ENCODE assay signal across 1 cellular context in the genomic region with DNA sequence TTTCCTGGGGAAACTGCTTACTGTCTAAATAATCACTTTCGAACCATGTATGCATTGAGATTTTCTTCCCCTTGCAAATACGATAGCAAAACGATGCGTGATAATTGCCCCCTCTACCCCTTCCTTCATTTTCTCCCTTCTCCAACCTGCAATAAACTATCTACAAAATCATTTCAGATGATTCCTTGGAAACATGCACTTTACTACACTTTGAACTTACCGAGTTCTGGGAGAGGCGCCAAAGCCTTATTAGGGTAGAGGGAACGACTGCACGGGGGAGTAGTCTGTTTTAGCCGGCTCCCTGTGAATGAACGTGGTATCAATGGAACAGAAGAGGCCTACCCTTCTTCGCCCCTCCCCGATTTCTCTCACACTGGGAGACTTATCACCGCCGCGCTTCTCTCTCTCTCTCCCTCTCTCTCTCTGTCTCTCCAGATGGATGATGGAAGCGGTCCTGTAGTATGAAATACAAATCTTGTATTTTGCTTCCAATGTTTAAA.
TF ChIP-seq lines count a peak whose summit lies in the region.

A gene with protein sequence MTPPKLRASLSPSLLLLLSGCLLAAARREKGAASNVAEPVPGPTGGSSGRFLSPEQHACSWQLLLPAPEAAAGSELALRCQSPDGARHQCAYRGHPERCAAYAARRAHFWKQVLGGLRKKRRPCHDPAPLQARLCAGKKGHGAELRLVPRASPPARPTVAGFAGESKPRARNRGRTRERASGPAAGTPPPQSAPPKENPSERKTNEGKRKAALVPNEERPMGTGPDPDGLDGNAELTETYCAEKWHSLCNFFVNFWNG (minus strand): TSS at position 309 of the 500 bp plus-strand sequence. CDS start 517 bp downstream, outside the sequence.

TF ChIP-seq in HepG2, 621 proteins besides CTCF, POLR2A, EP300 and RAD21 (continued from another document and continues in another):
- 0 out of 2 replicates have a peak, but pooled peaks have one; percentile 4 for TF ChIP-seq FOXK1 (CRISPR knock-in tag; IDR thresholded peaks at IDR 0.05; ENCODE audit: borderline replicate concordance, low read depth)
- TF ChIP-seq GZF1 (CRISPR knock-in tag; IDR thresholded peaks at IDR 0.05) = 0 out of 2 replicates have a peak, but pooled peaks have one; percentile 5
- no peak for TF ChIP-seq CCDC6 (CRISPR knock-in tag; IDR thresholded peaks at IDR 0.05)
- TF ChIP-seq TBL1XR1 (IDR thresholded peaks at IDR 0.05; ENCODE audit: borderline replicate concordance, low read length, partially characterized antibody) = no peak
- TF ChIP-seq PHF21A (CRISPR knock-in tag; IDR thresholded peaks at IDR 0.05) = no peak
- no peak for TF ChIP-seq HDAC1 (CRISPR knock-in tag; IDR thresholded peaks at IDR 0.05)
- no peak for TF ChIP-seq ZNF441 (CRISPR knock-in tag; IDR thresholded peaks at IDR 0.05; ENCODE audit: borderline replicate concordance)
- TF ChIP-seq ZNF12 (CRISPR knock-in tag; IDR thresholded peaks at IDR 0.05) = no peak
- TF ChIP-seq, protein P1, sequence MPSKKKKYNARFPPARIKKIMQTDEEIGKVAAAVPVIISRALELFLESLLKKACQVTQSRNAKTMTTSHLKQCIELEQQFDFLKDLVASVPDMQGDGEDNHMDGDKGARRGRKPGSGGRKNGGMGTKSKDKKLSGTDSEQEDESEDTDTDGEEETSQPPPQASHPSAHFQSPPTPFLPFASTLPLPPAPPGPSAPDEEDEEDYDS (CRISPR knock-in tag; IDR thresholded peaks at IDR 0.05) = no peak
- 0 out of 2 replicates have a peak, but pooled peaks have one; percentile 29 for TF ChIP-seq ATF1 (CRISPR knock-in tag; IDR thresholded peaks at IDR 0.05)
- no peak for TF ChIP-seq ZBTB38 (CRISPR knock-in tag; IDR thresholded peaks at IDR 0.05)
- TF ChIP-seq NR2C2 (CRISPR knock-in tag; IDR thresholded peaks at IDR 0.05; ENCODE audit: borderline replicate concordance) = no peak
- no peak for TF ChIP-seq SUZ12 (IDR thresholded peaks at IDR 0.05; ENCODE audit: low read depth, low read length)
- no peak for TF ChIP-seq SMAD3 (CRISPR knock-in tag; IDR thresholded peaks at IDR 0.05)
- TF ChIP-seq, protein P2, sequence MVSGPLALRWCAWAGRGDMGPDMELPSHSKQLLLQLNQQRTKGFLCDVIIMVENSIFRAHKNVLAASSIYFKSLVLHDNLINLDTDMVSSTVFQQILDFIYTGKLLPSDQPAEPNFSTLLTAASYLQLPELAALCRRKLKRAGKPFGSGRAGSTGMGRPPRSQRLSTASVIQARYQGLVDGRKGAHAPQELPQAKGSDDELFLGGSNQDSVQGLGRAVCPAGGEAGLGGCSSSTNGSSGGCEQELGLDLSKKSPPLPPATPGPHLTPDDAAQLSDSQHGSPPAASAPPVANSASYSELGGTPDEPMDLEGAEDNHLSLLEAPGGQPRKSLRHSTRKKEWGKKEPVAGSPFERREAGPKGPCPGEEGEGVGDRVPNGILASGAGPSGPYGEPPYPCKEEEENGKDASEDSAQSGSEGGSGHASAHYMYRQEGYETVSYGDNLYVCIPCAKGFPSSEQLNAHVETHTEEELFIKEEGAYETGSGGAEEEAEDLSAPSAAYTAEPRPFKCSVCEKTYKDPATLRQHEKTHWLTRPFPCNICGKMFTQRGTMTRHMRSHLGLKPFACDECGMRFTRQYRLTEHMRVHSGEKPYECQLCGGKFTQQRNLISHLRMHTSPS (CRISPR knock-in tag; IDR thresholded peaks at IDR 0.05; ENCODE audit: low read depth) = no peak; the same call in 1 of the 2 replicates
- TF ChIP-seq RBFOX2 (IDR thresholded peaks at IDR 0.05; ENCODE audit: low read depth, low read length) = no peak
- TF ChIP-seq ZBTB42 (CRISPR knock-in tag; IDR thresholded peaks at IDR 0.05) = peak; percentile 5; the same call in 1 of the 2 replicates
- no peak for TF ChIP-seq ZNF558 (CRISPR knock-in tag; IDR thresholded peaks at IDR 0.05; ENCODE audit: borderline replicate concordance)
- TF ChIP-seq EED (CRISPR knock-in tag; IDR thresholded peaks at IDR 0.05) = no peak
- no peak for TF ChIP-seq NFIC (IDR thresholded peaks at IDR 0.05; ENCODE audit: low read length)
- no peak for TF ChIP-seq RAD51 (IDR thresholded peaks at IDR 0.05; ENCODE audit: borderline replicate concordance)
- TF ChIP-seq HNRNPK (IDR thresholded peaks at IDR 0.05; ENCODE audit: low read depth, low read length, poor library complexity, severe bottlenecking) = no peak
- TF ChIP-seq JUN (CRISPR knock-in tag; IDR thresholded peaks at IDR 0.05) = no peak
- no peak for TF ChIP-seq KLF11 (CRISPR knock-in tag; IDR thresholded peaks at IDR 0.05)
- TF ChIP-seq NR1H2 (CRISPR knock-in tag; IDR thresholded peaks at IDR 0.05; ENCODE audit: borderline replicate concordance, low read depth) = no peak
- TF ChIP-seq HOXA5 (CRISPR knock-in tag; IDR thresholded peaks at IDR 0.05) = no peak; the same call in 1 of the 2 replicates
- TF ChIP-seq, protein P3, sequence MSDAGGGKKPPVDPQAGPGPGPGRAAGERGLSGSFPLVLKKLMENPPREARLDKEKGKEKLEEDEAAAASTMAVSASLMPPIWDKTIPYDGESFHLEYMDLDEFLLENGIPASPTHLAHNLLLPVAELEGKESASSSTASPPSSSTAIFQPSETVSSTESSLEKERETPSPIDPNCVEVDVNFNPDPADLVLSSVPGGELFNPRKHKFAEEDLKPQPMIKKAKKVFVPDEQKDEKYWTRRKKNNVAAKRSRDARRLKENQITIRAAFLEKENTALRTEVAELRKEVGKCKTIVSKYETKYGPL (CRISPR knock-in tag; IDR thresholded peaks at IDR 0.05) = no peak
- TF ChIP-seq, protein P4, sequence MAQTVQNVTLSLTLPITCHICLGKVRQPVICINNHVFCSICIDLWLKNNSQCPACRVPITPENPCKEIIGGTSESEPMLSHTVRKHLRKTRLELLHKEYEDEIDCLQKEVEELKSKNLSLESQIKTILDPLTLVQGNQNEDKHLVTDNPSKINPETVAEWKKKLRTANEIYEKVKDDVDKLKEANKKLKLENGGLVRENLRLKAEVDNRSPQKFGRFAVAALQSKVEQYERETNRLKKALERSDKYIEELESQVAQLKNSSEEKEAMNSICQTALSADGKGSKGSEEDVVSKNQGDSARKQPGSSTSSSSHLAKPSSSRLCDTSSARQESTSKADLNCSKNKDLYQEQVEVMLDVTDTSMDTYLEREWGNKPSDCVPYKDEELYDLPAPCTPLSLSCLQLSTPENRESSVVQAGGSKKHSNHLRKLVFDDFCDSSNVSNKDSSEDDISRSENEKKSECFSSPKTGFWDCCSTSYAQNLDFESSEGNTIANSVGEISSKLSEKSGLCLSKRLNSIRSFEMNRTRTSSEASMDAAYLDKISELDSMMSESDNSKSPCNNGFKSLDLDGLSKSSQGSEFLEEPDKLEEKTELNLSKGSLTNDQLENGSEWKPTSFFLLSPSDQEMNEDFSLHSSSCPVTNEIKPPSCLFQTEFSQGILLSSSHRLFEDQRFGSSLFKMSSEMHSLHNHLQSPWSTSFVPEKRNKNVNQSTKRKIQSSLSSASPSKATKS (CRISPR knock-in tag; IDR thresholded peaks at IDR 0.05) = 0 out of 2 replicates have a peak, but pooled peaks have one; percentile 66
- TF ChIP-seq, protein P5, sequence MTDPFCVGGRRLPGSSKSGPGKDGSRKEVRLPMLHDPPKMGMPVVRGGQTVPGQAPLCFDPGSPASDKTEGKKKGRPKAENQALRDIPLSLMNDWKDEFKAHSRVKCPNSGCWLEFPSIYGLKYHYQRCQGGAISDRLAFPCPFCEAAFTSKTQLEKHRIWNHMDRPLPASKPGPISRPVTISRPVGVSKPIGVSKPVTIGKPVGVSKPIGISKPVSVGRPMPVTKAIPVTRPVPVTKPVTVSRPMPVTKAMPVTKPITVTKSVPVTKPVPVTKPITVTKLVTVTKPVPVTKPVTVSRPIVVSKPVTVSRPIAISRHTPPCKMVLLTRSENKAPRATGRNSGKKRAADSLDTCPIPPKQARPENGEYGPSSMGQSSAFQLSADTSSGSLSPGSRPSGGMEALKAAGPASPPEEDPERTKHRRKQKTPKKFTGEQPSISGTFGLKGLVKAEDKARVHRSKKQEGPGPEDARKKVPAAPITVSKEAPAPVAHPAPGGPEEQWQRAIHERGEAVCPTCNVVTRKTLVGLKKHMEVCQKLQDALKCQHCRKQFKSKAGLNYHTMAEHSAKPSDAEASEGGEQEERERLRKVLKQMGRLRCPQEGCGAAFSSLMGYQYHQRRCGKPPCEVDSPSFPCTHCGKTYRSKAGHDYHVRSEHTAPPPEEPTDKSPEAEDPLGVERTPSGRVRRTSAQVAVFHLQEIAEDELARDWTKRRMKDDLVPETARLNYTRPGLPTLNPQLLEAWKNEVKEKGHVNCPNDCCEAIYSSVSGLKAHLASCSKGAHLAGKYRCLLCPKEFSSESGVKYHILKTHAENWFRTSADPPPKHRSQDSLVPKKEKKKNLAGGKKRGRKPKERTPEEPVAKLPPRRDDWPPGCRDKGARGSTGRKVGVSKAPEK (CRISPR knock-in tag; IDR thresholded peaks at IDR 0.05; ENCODE audit: borderline replicate concordance) = 0 out of 2 replicates have a peak, but pooled peaks have one; percentile 81
- TF ChIP-seq ZNF180 (CRISPR knock-in tag; IDR thresholded peaks at IDR 0.05; ENCODE audit: borderline replicate concordance, low read depth) = no peak
- TF ChIP-seq, protein P6, sequence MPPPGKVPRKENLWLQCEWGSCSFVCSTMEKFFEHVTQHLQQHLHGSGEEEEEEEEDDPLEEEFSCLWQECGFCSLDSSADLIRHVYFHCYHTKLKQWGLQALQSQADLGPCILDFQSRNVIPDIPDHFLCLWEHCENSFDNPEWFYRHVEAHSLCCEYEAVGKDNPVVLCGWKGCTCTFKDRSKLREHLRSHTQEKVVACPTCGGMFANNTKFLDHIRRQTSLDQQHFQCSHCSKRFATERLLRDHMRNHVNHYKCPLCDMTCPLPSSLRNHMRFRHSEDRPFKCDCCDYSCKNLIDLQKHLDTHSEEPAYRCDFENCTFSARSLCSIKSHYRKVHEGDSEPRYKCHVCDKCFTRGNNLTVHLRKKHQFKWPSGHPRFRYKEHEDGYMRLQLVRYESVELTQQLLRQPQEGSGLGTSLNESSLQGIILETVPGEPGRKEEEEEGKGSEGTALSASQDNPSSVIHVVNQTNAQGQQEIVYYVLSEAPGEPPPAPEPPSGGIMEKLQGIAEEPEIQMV (CRISPR knock-in tag; IDR thresholded peaks at IDR 0.05; ENCODE audit: low read depth) = no peak
- TF ChIP-seq, protein P7, sequence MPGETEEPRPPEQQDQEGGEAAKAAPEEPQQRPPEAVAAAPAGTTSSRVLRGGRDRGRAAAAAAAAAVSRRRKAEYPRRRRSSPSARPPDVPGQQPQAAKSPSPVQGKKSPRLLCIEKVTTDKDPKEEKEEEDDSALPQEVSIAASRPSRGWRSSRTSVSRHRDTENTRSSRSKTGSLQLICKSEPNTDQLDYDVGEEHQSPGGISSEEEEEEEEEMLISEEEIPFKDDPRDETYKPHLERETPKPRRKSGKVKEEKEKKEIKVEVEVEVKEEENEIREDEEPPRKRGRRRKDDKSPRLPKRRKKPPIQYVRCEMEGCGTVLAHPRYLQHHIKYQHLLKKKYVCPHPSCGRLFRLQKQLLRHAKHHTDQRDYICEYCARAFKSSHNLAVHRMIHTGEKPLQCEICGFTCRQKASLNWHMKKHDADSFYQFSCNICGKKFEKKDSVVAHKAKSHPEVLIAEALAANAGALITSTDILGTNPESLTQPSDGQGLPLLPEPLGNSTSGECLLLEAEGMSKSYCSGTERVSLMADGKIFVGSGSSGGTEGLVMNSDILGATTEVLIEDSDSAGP (CRISPR knock-in tag; IDR thresholded peaks at IDR 0.05; ENCODE audit: borderline replicate concordance) = no peak
- TF ChIP-seq MIXL1 (CRISPR knock-in tag; IDR thresholded peaks at IDR 0.05) = no peak
- TF ChIP-seq, protein P8, sequence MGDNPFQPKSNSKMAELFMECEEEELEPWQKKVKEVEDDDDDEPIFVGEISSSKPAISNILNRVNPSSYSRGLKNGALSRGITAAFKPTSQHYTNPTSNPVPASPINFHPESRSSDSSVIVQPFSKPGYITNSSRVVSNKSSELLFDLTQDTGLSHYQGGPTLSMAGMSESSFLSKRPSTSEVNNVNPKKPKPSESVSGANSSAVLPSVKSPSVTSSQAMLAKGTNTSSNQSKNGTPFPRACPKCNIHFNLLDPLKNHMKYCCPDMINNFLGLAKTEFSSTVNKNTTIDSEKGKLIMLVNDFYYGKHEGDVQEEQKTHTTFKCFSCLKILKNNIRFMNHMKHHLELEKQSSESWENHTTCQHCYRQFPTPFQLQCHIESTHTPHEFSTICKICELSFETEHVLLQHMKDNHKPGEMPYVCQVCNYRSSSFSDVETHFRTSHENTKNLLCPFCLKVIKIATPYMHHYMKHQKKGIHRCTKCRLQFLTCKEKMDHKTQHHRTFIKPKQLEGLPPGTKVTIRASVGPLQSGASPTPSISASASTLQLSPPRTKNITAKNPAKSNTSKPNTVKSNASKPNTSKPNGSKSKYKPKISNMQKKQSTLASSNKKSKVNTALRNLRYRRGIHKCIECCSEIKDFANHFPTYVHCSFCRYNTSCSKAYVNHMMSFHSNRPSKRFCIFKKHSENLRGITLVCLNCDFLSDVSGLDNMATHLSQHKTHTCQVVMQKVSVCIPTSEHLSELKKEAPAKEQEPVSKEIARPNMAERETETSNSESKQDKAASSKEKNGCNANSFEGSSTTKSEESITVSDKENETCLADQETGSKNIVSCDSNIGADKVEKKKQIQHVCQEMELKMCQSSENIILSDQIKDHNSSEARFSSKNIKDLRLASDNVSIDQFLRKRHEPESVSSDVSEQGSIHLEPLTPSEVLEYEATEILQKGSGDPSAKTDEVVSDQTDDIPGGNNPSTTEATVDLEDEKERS (CRISPR knock-in tag; IDR thresholded peaks at IDR 0.05) = no peak
- TF ChIP-seq, protein P9, sequence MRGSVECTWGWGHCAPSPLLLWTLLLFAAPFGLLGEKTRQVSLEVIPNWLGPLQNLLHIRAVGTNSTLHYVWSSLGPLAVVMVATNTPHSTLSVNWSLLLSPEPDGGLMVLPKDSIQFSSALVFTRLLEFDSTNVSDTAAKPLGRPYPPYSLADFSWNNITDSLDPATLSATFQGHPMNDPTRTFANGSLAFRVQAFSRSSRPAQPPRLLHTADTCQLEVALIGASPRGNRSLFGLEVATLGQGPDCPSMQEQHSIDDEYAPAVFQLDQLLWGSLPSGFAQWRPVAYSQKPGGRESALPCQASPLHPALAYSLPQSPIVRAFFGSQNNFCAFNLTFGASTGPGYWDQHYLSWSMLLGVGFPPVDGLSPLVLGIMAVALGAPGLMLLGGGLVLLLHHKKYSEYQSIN (CRISPR knock-in tag; IDR thresholded peaks at IDR 0.05; ENCODE audit: borderline replicate concordance) = no peak
- TF ChIP-seq PAWR (CRISPR knock-in tag; IDR thresholded peaks at IDR 0.05; ENCODE audit: borderline replicate concordance) = no peak
- TF ChIP-seq, protein P10, sequence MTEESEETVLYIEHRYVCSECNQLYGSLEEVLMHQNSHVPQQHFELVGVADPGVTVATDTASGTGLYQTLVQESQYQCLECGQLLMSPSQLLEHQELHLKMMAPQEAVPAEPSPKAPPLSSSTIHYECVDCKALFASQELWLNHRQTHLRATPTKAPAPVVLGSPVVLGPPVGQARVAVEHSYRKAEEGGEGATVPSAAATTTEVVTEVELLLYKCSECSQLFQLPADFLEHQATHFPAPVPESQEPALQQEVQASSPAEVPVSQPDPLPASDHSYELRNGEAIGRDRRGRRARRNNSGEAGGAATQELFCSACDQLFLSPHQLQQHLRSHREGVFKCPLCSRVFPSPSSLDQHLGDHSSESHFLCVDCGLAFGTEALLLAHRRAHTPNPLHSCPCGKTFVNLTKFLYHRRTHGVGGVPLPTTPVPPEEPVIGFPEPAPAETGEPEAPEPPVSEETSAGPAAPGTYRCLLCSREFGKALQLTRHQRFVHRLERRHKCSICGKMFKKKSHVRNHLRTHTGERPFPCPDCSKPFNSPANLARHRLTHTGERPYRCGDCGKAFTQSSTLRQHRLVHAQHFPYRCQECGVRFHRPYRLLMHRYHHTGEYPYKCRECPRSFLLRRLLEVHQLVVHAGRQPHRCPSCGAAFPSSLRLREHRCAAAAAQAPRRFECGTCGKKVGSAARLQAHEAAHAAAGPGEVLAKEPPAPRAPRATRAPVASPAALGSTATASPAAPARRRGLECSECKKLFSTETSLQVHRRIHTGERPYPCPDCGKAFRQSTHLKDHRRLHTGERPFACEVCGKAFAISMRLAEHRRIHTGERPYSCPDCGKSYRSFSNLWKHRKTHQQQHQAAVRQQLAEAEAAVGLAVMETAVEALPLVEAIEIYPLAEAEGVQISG (CRISPR knock-in tag; IDR thresholded peaks at IDR 0.05) = no peak
- TF ChIP-seq ZNF337 (CRISPR knock-in tag; IDR thresholded peaks at IDR 0.05; ENCODE audit: borderline replicate concordance, low read depth) = 0 out of 2 replicates have a peak, but pooled peaks have one; percentile 13
- no peak for TF ChIP-seq ZNF264 (CRISPR knock-in tag; IDR thresholded peaks at IDR 0.05)
